8 cellular contexts compared by ENCODE assay signal in the genomic region with DNA sequence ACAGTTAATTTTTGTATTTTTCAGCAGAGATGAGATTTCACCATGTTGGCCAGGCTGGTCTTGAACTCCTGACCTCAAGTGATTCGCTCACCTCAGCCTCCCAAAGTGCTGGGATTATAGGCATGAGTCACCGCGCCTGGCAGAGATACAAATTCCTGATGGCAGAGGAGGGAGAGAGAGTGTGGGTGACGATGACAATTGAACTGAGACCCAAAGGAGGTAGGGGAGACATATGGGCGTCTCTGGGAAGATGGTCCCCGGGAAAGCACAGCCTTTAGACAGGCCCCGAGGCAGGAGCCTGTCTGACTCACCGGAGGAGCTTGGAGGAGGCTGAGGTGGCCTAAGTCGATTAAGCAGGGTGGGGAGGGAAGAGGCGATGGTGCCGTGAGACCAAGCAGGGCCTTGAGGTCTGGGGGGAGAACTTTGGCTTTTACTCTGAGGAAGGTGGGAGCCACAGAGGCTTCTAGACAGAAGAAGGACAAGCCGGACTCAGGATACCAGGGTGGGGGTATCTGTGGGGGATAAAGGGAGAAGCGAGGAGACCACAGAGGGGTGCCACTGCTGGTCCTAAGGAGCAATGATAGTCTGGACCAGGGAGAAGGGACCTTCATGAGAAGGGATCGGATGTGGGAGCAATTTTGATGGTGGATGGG. TPM values are rescaled to one million over a fixed set of nuclear protein-coding genes. Genes with fewer than 3 reads are reported as not detected.
A peak's percentile ranks its signal among the peaks of the same experiment; 100 is the strongest.
DNase-seq lines count a peak whose midpoint lies in the region; ATAC-seq and TF ChIP-seq lines count a peak whose summit lies in the region.

No MANE protein-coding gene starts in this region.

- no peaks in the 10 kb centered on the region for H3K36me3 ChIP-seq in BLaER1 treated with 17β-estradiol and CSF1 and Interleukin-3, amounts not matched to agents 10 nM and 100 nM
- H3K36me3 ChIP-seq in KMS-11 (ENCODE audit: insufficient read depth), result no peaks in the 10 kb centered on the region
- no peaks in the 10 kb centered on the region for H3K36me3 ChIP-seq in brain microvascular endothelial cell (replicated peaks)

- H4K20me1 ChIP-seq in BLaER1 treated with 17β-estradiol and CSF1 and Interleukin-3, amounts not matched to agents 10 nM and 100 nM, result no peaks in the 10 kb centered on the region
- H4K20me1 ChIP-seq in KMS-11 (ENCODE audit: insufficient read depth), result no peaks in the 10 kb centered on the region

- TF ChIP-seq POLR2A in erythroblast (IDR thresholded peaks at IDR 0.05; ENCODE audit: low read length), result no peak

- no peak for ATAC-seq in natural killer cell treated with Interleukin-12 subunit alpha and Interleukin-12 subunit beta and Interleukin-15 and Interleukin-18, amount 100 ng/mL, for 72 hours

- TF ChIP-seq CTCF in KMS-11 (conservative IDR thresholded peaks at IDR 0.05; ENCODE audit: low read depth, low read length) (no peak), brain microvascular endothelial cell (IDR thresholded peaks at IDR 0.05; ENCODE audit: low read depth, low read length, missing control alignments) (no peak)

- H3K9ac ChIP-seq in BLaER1 treated with 17β-estradiol and CSF1 and Interleukin-3, amounts not matched to agents 10 nM and 100 nM, result peak overlapping the region in 8 of 11 experiments; percentile 20 to 80 (median 72); a peak in 11 of 22 replicates
- no peak overlapping the region for H3K9ac ChIP-seq in KMS-11

- H3K27me3 Mint-ChIP-seq in natural killer cell treated with Interleukin-12 subunit alpha and Interleukin-12 subunit beta and Interleukin-15 and Interleukin-18, amount 100 ng/mL, for 72 hours, result peaks cover 18 to 20% of the 10 kb centered on the region in 2 donors

- no peaks in the 10 kb centered on the region for H3K9me3 Mint-ChIP-seq in natural killer cell treated with Interleukin-12 subunit alpha and Interleukin-12 subunit beta and Interleukin-15 and Interleukin-18, amount 100 ng/mL, for 72 hours

- H3K79me2 ChIP-seq in KMS-11 (ENCODE audit: insufficient read depth, low read depth), result no peaks in the 10 kb centered on the region

- H3K4me3 Mint-ChIP-seq in natural killer cell treated with Interleukin-12 subunit alpha and Interleukin-12 subunit beta and Interleukin-15 and Interleukin-18, amount 100 ng/mL, for 72 hours, result peak overlapping the region; percentile 78

- peaks cover 31 to 61% (median 55%) of the 10 kb centered on the region in 10 experiments for H3K4me1 ChIP-seq in BLaER1 treated with 17β-estradiol and CSF1 and Interleukin-3, amounts not matched to agents 10 nM and 100 nM
- H3K4me1 ChIP-seq in KMS-11 (ENCODE audit: low read depth, poor library complexity, severe bottlenecking), result peaks cover 33% of the 10 kb centered on the region

- no peak overlapping the region for H2AFZ ChIP-seq in KMS-11 (ENCODE audit: low read depth)

- H3K4me2 ChIP-seq in BLaER1 treated with 17β-estradiol and CSF1 and Interleukin-3, amounts not matched to agents 10 nM and 100 nM, result peak overlapping the region; percentile 79 to 94 (median 88)
- H3K4me2 ChIP-seq in KMS-11, result peak overlapping the region; percentile 71; the same call in 1 of the 2 replicates

- no peaks in the 10 kb centered on the region for H3K27me3 ChIP-seq in BLaER1 treated with 17β-estradiol and CSF1 and Interleukin-3, amounts not matched to agents 10 nM and 100 nM
- H3K27me3 ChIP-seq in KMS-11 (ENCODE audit: insufficient read depth, low read depth), result no peaks in the 10 kb centered on the region
- H3K27me3 ChIP-seq in brain microvascular endothelial cell (replicated peaks), result no peaks in the 10 kb centered on the region

- no peaks in the 10 kb centered on the region for H3K36me3 Mint-ChIP-seq in natural killer cell treated with Interleukin-12 subunit alpha and Interleukin-12 subunit beta and Interleukin-15 and Interleukin-18, amount 100 ng/mL, for 72 hours

- H3K9me3 ChIP-seq in BLaER1 treated with 17β-estradiol and CSF1 and Interleukin-3, amounts not matched to agents 10 nM and 100 nM (replicated peaks in 1 of 11), result peaks cover 0 to 3% (median under 1%) of the 10 kb centered on the region in 11 experiments; a peak in 6 of 22 replicates

- H3K4me3 ChIP-seq in BLaER1 treated with 17β-estradiol and CSF1 and Interleukin-3, amounts not matched to agents 10 nM and 100 nM, result no peak overlapping the region
- no peak overlapping the region for H3K4me3 ChIP-seq in KMS-11 (IDR thresholded peaks at IDR 0.05; ENCODE audit: insufficient read depth, low read depth, low read length)
- H3K4me3 ChIP-seq in brain microvascular endothelial cell (ENCODE audit: low read depth, low read length), result no peak overlapping the region

- peak overlapping the region in 9 of 11 experiments; percentile 65 to 88 (median 82); a peak in 19 of 22 replicates for H3K27ac ChIP-seq in BLaER1 treated with 17β-estradiol and CSF1 and Interleukin-3, amounts not matched to agents 10 nM and 100 nM
- H3K27ac ChIP-seq in KMS-11, result no peak overlapping the region
- H3K27ac ChIP-seq in brain microvascular endothelial cell, result peak overlapping the region; percentile 4

- peak overlapping the region in 1 of 2 donors; percentile 70 for H3K27ac Mint-ChIP-seq in natural killer cell treated with Interleukin-12 subunit alpha and Interleukin-12 subunit beta and Interleukin-15 and Interleukin-18, amount 100 ng/mL, for 72 hours

- DNase-seq in brain microvascular endothelial cell (peak; percentile 59), NK-92 (lab: John Stamatoyannopoulos, UW; ENCODE audit: unreplicated experiment) (no peak), KG1 (lab: John Stamatoyannopoulos, UW) (no peak), erythroblast (lab: John Stamatoyannopoulos, UW) (no peak), GM19240 (ENCODE audit: insufficient read length, low spot score) (no peak)
- no peak for DNase-seq in natural killer cell treated with Interleukin-12 subunit alpha and Interleukin-12 subunit beta and Interleukin-15 and Interleukin-18, amount 100 ng/mL, for 72 hours (ENCODE audit: low spot score)

- H3K4me1 Mint-ChIP-seq in natural killer cell treated with Interleukin-12 subunit alpha and Interleukin-12 subunit beta and Interleukin-15 and Interleukin-18, amount 100 ng/mL, for 72 hours (ENCODE audit: low read depth in 2 of 2), result peaks cover 44 to 51% of the 10 kb centered on the region in 2 donors

- in situ Hi-C loops in brain microvascular endothelial cell (cut with HindIII; ENCODE audit: low pct_ligation_motif_present, low sequenced_read_pairs), result no loop called here

RNA-seq across cellular contexts. Expression of gene ARRDC2, which starts 38.2 kb away (rescaled TPM):
- 10 to 100 TPM; 34.0 to 34.8 TPM for total RNA-seq in natural killer cell treated with Interleukin-12 subunit alpha and Interleukin-12 subunit beta and Interleukin-15 and Interleukin-18, amount 100 ng/mL, for 72 hours

RNA-seq across cellular contexts. Expression of gene IL12RB1, which starts 40.5 kb away (rescaled TPM):
- total RNA-seq in natural killer cell treated with Interleukin-12 subunit alpha and Interleukin-12 subunit beta and Interleukin-15 and Interleukin-18, amount 100 ng/mL, for 72 hours, result 100 to 1,000 TPM; 109 to 124 TPM

RNA-seq across cellular contexts. Expression of gene MAST3, which starts 51.4 kb away (rescaled TPM):
- total RNA-seq in natural killer cell treated with Interleukin-12 subunit alpha and Interleukin-12 subunit beta and Interleukin-15 and Interleukin-18, amount 100 ng/mL, for 72 hours, result 10 to 100 TPM; 30.3 to 31.4 TPM
